26 cellular contexts compared by ENCODE assay signal in genomic region chr11:112477929-112478317, GRCh38.
DNase-seq lines count a peak whose midpoint lies in the region; ATAC-seq, FAIRE-seq and TF ChIP-seq lines count a peak whose summit lies in the region.
"Had no signal": no experiment of that assay in that cellular context is flagged by ENCODE, and none has a peak within 500 bp of the region (broad histone marks: within the 10 kb centered on the region; RNA-seq: fewer than 3 reads in every experiment).

No MANE protein-coding gene starts in this region.

- H3K4me1 ChIP-seq in breast epithelium (no peaks in the 10 kb centered on the region), foreskin keratinocyte (peaks cover 12% of the 10 kb centered on the region), right atrium auricular region (no peaks in the 10 kb centered on the region)
- H3K4me1 ChIP-seq: A549, Caco-2, SJCRH30 had no signal

- TF ChIP-seq CTCF in MCF 10A (IDR thresholded peaks at IDR 0.05; ENCODE audit: unreplicated experiment) (no peak), breast epithelium (IDR thresholded peaks at IDR 0.05) (no peak), bronchial epithelial cell (IDR thresholded peaks at IDR 0.05; ENCODE audit: insufficient read depth, low read length, severe bottlenecking) (no peak), foreskin keratinocyte (conservative IDR thresholded peaks at IDR 0.05) (no peak), right atrium auricular region (IDR thresholded peaks at IDR 0.05) (no peak)

- ATAC-seq in foreskin keratinocyte, result peak; percentile 66
- ATAC-seq in HG03196 (IDR thresholded peaks at IDR 0.05; ENCODE audit: unreplicated experiment), result no peak
- ATAC-seq: A549, K562, Right ventricle myocardium inferior, SK-N-SH treated with all-trans-retinoic acid at 6 μM for 48 hours had no signal

- CTCF ChIA-PET in MCF 10A (lab: Yijun Ruan, JAX), result no interaction called here

- no peaks in the 10 kb centered on the region for H3K9me3 Mint-ChIP-seq in MCF 10A (ENCODE audit: unreplicated experiment)

- BruUV-seq in MCF 10A (replicated peaks; lab: Mats Ljungman, UMichigan), result no TSS peak

- POLR2A ChIA-PET in MCF 10A (lab: Yijun Ruan, JAX), result no interaction called here

- peaks cover 55% of the 10 kb centered on the region for H3K27me3 Mint-ChIP-seq in MCF 10A (ENCODE audit: insufficient read depth, unreplicated experiment)

- intact Hi-C loops in MCF 10A (cut with micrococcal nuclease) (no loop called here), breast epithelium (cut with DNase I; ENCODE audit: low total_unique reads) (no loop called here)

- H3K27ac Mint-ChIP-seq in MCF 10A (ENCODE audit: low read depth, unreplicated experiment), result no peak overlapping the region
- H3K27ac Mint-ChIP-seq: CD4-positive, alpha-beta memory T cell had no signal

- H3K36me3 ChIP-seq in breast epithelium (no peaks in the 10 kb centered on the region), bronchial epithelial cell (ENCODE audit: control insufficient read depth, insufficient read depth, low read length) (no peaks in the 10 kb centered on the region), right atrium auricular region (no peaks in the 10 kb centered on the region)
- H3K36me3 ChIP-seq: SJCRH30 had no signal

- H3K4me3 ChIP-seq in breast epithelium, result no peak overlapping the region
- no peak overlapping the region for H3K4me3 ChIP-seq in bronchial epithelial cell (ENCODE audit: low read depth, low read length)
- H3K4me3 ChIP-seq in right atrium auricular region, result no peak overlapping the region
- H3K4me3 ChIP-seq: A549, GM23248, K562, SJCRH30 had no signal

- TF ChIP-seq POLR2A in breast epithelium (IDR thresholded peaks at IDR 0.05), result no peak

- H3K27me3 ChIP-seq in breast epithelium (no peaks in the 10 kb centered on the region), bronchial epithelial cell (ENCODE audit: control insufficient read depth, insufficient read depth, low read length) (no peaks in the 10 kb centered on the region), foreskin keratinocyte (no peaks in the 10 kb centered on the region), right atrium auricular region (no peaks in the 10 kb centered on the region)
- H3K27me3 ChIP-seq: SJCRH30 had no signal

- H3K36me3 Mint-ChIP-seq in MCF 10A (ENCODE audit: insufficient read depth, unreplicated experiment), result no peaks in the 10 kb centered on the region
- H3K36me3 Mint-ChIP-seq: CD4-positive, alpha-beta memory T cell had no signal

- DNase-seq in MCF 10A (ENCODE audit: unreplicated experiment), result peak; percentile 32
- no peak for DNase-seq in breast epithelium (ENCODE audit: low spot score in 2 of 2)
- peak; percentile 99 for DNase-seq in bronchial epithelial cell (ENCODE audit: low read depth)
- DNase-seq in foreskin keratinocyte, result peak; percentile 66 to 75
- peak; percentile 40 for DNase-seq in retina
- DNase-seq in NCI-H2227 (lab: John Stamatoyannopoulos, UW; ENCODE audit: unreplicated experiment), result no peak
- no peak for DNase-seq in right atrium auricular region (ENCODE audit: low spot score)
- DNase-seq: AML-193; C1 segment of cervical spinal cord; Caco-2; CD4-positive, alpha-beta memory T cell; GM23248; H7; Kasumi-1; MM.1S; NCI-H1048; NCI-H1930; NCI-H2107; NCI-H2227 treated with DMSO at 0.1 percent for 48 hours; SJCRH30 had no signal

- H3K9me3 ChIP-seq in breast epithelium (no peaks in the 10 kb centered on the region), right atrium auricular region (no peaks in the 10 kb centered on the region)
- H3K9me3 ChIP-seq: A549, Caco-2, SJCRH30 had no signal

- H3K4me3 Mint-ChIP-seq in MCF 10A (ENCODE audit: unreplicated experiment), result no peak overlapping the region
- H3K4me3 Mint-ChIP-seq: CD4-positive, alpha-beta memory T cell had no signal

- no peak overlapping the region for H3K27ac ChIP-seq in breast epithelium
- no peak overlapping the region for H3K27ac ChIP-seq in foreskin keratinocyte
- no peak overlapping the region for H3K27ac ChIP-seq in right atrium auricular region
- H3K27ac ChIP-seq: A549, GM23248, SJCRH30 had no signal

- peak; percentile 96 for FAIRE-seq in bronchial epithelial cell (lab: Jason Lieb, UNC)
- FAIRE-seq: A549, G401.6, K562 had no signal

- no peaks in the 10 kb centered on the region for H3K4me1 Mint-ChIP-seq in MCF 10A (ENCODE audit: insufficient read depth, unreplicated experiment)

Comparison
In these comparisons a context has a peak if more than half of its experiments do, and no peak if none do; other contexts are left out.
1. DNase-seq: peak in MCF 10A (single experiment), bronchial epithelial cell (single experiment), foreskin keratinocyte (2 of 2) and retina (single experiment); none in breast epithelium (0 of 2), NCI-H2227 (single experiment) and right atrium auricular region (single experiment).